2 cellular contexts compared by ENCODE assay signal in the genomic region with DNA sequence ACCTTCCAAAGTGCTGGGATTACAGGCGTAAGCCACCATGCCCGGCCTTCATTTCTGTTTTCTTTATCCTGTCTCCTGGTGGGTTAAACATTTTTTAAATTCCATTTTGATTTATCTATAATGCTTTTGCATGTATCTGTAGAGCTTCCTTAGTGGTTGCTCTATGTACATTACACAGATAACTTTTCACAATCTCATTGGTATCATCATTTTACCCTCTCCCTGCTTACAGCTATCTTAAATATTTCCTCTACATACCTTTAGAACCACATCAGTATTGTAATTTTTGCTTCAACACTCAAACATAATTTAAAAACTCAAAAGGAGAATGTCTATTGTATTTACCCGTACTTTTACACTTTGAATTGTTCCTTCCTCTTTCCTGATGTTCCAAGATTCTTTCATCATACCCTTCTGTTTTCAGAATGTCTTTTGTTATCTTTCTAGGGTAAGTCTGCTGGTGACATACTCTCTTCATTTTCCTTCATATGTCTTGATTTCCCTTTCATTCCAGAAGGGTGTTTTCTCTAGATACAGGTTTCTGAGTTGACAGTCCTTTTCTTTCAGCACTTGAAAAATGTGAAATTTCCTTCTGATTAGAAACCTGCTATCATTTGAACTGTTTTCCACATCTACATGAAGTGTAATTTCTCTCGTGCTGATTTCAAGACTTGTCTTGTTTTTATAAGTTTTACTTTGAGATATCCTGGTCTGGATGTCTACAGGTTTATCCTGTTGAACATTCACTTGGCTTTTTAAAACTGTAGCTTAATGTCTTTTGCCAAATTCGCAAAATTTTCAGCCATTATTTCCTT.
A peak's percentile ranks its signal among the peaks of the same experiment; 100 is the strongest.
TF ChIP-seq lines count a peak whose summit lies in the region.

No MANE protein-coding gene starts in this region.

TF ChIP-seq in HEK293, 187 proteins besides CTCF, POLR2A, EP300 and RAD21:
- TF ChIP-seq ZNF600 (tag by site-specific recombination; IDR thresholded peaks at IDR 0.05) (no peak), SCRT1 (tag by site-specific recombination; IDR thresholded peaks at IDR 0.05; ENCODE audit: borderline replicate concordance) (0 out of 2 replicates have a peak, but pooled peaks have one; percentile 11), PRDM1 (tag by site-specific recombination; IDR thresholded peaks at IDR 0.05) (peak; percentile 58), SCRT2 (tag by site-specific recombination; IDR thresholded peaks at IDR 0.05) (peak; percentile 79), ZNF114 (tag by site-specific recombination; IDR thresholded peaks at IDR 0.05) (no peak), ZNF521 (tag by site-specific recombination; IDR thresholded peaks at IDR 0.05) (no peak), ZFHX2 (tag by site-specific recombination; conservative IDR thresholded peaks at IDR 0.05) (no peak), ZNF184 (tag by site-specific recombination; IDR thresholded peaks at IDR 0.05) (no peak), ZNF394 (tag by site-specific recombination; IDR thresholded peaks at IDR 0.05; ENCODE audit: borderline replicate concordance) (no peak), ZNF664 (tag by site-specific recombination; IDR thresholded peaks at IDR 0.05) (no peak)

TF ChIP-seq in K562, 482 proteins besides CTCF, POLR2A, EP300 and RAD21:
- TF ChIP-seq TFAM (CRISPR knock-in tag; conservative IDR thresholded peaks at IDR 0.05) (no peak), PRMT5 (CRISPR knock-in tag; IDR thresholded peaks at IDR 0.05) (no peak), U2AF2 (optimal IDR thresholded peaks at IDR 0.05; ENCODE audit: low read depth, low read length) (no peak), ARNT (IDR thresholded peaks at IDR 0.05) (peak in 1 of 2 experiments; percentile 39; a peak in 1 of 4 replicates), GATAD2A (IDR thresholded peaks at IDR 0.05) (0 out of 2 replicates have a peak, but pooled peaks have one; percentile 14), OTX1 (CRISPR knock-in tag; IDR thresholded peaks at IDR 0.05) (no peak), GTF2E2 (tag; IDR thresholded peaks at IDR 0.05) (peak; percentile 61; the same call in 1 of the 2 replicates), CEBPG (CRISPR knock-in tag; IDR thresholded peaks at IDR 0.05) (no peak), CEBPG (tag; conservative IDR thresholded peaks at IDR 0.05 in 1 of 2, IDR thresholded peaks at IDR 0.05 in 1 of 2) (peak in 1 of 2 experiments; percentile 76; a peak in 2 of 4 replicates), TRIM24 (IDR thresholded peaks at IDR 0.05) (peak; percentile 28 to 53; a peak in 2 of 4 replicates), CHD1 (IDR thresholded peaks at IDR 0.05; ENCODE audit: low read length) (no peak), SOX6 (IDR thresholded peaks at IDR 0.05) (peak; percentile 84), ARID3B (CRISPR knock-in tag; IDR thresholded peaks at IDR 0.05; ENCODE audit: borderline replicate concordance) (no peak), MEIS2 (IDR thresholded peaks at IDR 0.05; ENCODE audit: partially characterized antibody) (peak; percentile 38), EP400 (IDR thresholded peaks at IDR 0.05) (0 out of 2 replicates have a peak, but pooled peaks have one; percentile 22), ARID1B (IDR thresholded peaks at IDR 0.05) (0 out of 2 replicates have a peak, but pooled peaks have one; percentile 40), BRD4 (IDR thresholded peaks at IDR 0.05) (no peak), SMARCA4 (IDR thresholded peaks at IDR 0.05) (peak; percentile 48), RHOXF2B (CRISPR knock-in tag; conservative IDR thresholded peaks at IDR 0.05) (no peak), ATF3 (IDR thresholded peaks at IDR 0.05) (peak; percentile 64; the same call in 1 of the 2 replicates), ATF3 (CRISPR knock-in tag; conservative IDR thresholded peaks at IDR 0.05) (no peak), ARID2 (IDR thresholded peaks at IDR 0.05) (no peak), BRD9 (IDR thresholded peaks at IDR 0.05; ENCODE audit: low read depth, partially characterized antibody) (peak; percentile 12)
